In the genomic region with DNA sequence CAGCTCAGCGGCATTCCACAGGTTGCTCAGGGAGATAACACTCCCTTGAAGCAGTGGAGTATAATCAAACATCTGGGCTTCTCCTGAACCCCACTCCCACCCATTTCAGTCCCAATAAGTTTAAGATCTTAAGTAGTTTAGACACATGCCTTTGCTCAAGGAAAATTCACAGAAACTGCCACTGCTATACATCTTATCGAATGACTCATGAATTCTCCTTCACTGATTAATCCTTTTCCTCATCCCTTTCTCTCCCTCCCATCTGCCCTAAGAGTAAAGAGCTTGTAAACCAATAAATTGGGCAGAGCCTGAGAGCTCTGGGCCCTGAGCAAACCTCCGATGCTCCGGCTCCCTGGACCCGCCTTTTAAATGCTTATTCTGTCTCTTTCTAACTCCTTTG, we compare ENCODE assay signal across 17 cellular contexts. TPM values are rescaled to one million over a fixed set of nuclear protein-coding genes. Genes with fewer than 3 reads are reported as not detected.
A peak's percentile ranks its signal among the peaks of the same experiment; 100 is the strongest.
DNase-seq lines count a peak whose midpoint lies in the region; ATAC-seq, FAIRE-seq and TF ChIP-seq lines count a peak whose summit lies in the region.
"Had no signal": no experiment of that assay in that cellular context is flagged by ENCODE, and none has a peak within 500 bp of the region (broad histone marks: within the 10 kb centered on the region; RNA-seq: fewer than 3 reads in every experiment).

No MANE protein-coding gene starts in this region.

- H3K27ac ChIP-seq in right atrium auricular region, result no peak overlapping the region
- H3K27ac ChIP-seq: SJCRH30 had no signal

- no peak for TF ChIP-seq POLR2A in H54 (IDR thresholded peaks at IDR 0.05; ENCODE audit: low read depth, low read length)
- TF ChIP-seq POLR2A in lower leg skin (IDR thresholded peaks at IDR 0.05), result no peak

- H3K9me3 ChIP-seq in right atrium auricular region, result peaks cover 0 to 19% of the 10 kb centered on the region in 2 donors
- H3K9me3 ChIP-seq: BE2C, SJCRH30 had no signal

- intact Hi-C loops in lower leg skin (cut with DNase I; ENCODE audit: low total_unique reads), result no loop called here

- H3K36me3 ChIP-seq in bronchial epithelial cell (ENCODE audit: control insufficient read depth, insufficient read depth, low read length) (no peaks in the 10 kb centered on the region), right atrium auricular region (no peaks in the 10 kb centered on the region)
- H3K36me3 ChIP-seq: BE2C, SJCRH30 had no signal

- FAIRE-seq in H54 (lab: Jason Lieb, UNC), result peak; percentile 76
- no peak for FAIRE-seq in bronchial epithelial cell (lab: Jason Lieb, UNC)

- TF ChIP-seq CTCF in bronchial epithelial cell (IDR thresholded peaks at IDR 0.05; ENCODE audit: insufficient read depth, low read length, severe bottlenecking) (no peak), right atrium auricular region (IDR thresholded peaks at IDR 0.05) (no peak), lower leg skin (IDR thresholded peaks at IDR 0.05) (no peak)

- H3K4me3 ChIP-seq in bronchial epithelial cell (ENCODE audit: low read depth, low read length) (no peak overlapping the region), right atrium auricular region (no peak overlapping the region), lower leg skin (ENCODE audit: low read depth, poor library complexity, severe bottlenecking) (no peak overlapping the region)
- H3K4me3 ChIP-seq: SJCRH30 had no signal

- no peaks in the 10 kb centered on the region for H3K27me3 ChIP-seq in bronchial epithelial cell (ENCODE audit: control insufficient read depth, insufficient read depth, low read length)
- H3K27me3 ChIP-seq in right atrium auricular region, result no peaks in the 10 kb centered on the region
- H3K27me3 ChIP-seq: BE2C, SJCRH30 had no signal

- no peaks in the 10 kb centered on the region for H3K4me1 ChIP-seq in right atrium auricular region
- H3K4me1 ChIP-seq: BE2C, SJCRH30 had no signal

- no peak for DNase-seq in H54 (ENCODE audit: insufficient read length, low spot score)
- peak; percentile 82 for DNase-seq in NCI-H226
- peak; percentile 10 for DNase-seq in bronchial epithelial cell (ENCODE audit: low read depth)
- peak; percentile 27 for DNase-seq in kidney tubule cell (ENCODE audit: low spot score)
- DNase-seq in right atrium auricular region (ENCODE audit: low spot score), result no peak
- no peak for DNase-seq in lower leg skin (ENCODE audit: low spot score in 2 of 2)
- DNase-seq: BE2C; CD4-positive, alpha-beta T cell; Kasumi-1; NCI-H187 treated with DMSO at 0.1 percent for 48 hours; NCI-H69; OCI-M1; SJCRH30; SW 1271 had no signal

- ATAC-seq in HG02981 (IDR thresholded peaks at IDR 0.05; ENCODE audit: unreplicated experiment) (no peak), HG03039 (IDR thresholded peaks at IDR 0.05; ENCODE audit: unreplicated experiment) (no peak)
- ATAC-seq: HCT116 had no signal

- 77 to 81% methylated on average over 5 of the region's 5 CpGs for WGBS in lower leg skin, 2 donors

RNA-seq across cellular contexts. Expression of gene VN1R5, which starts 10.2 kb away (rescaled TPM):
- total RNA-seq in bronchial epithelial cell (not detected in 2 replicates), right atrium auricular region (not detected), lower leg skin (not detected)
- total RNA-seq: CD4-positive, alpha-beta T cell; SJCRH30 had no signal

Comparison
In these comparisons a context has a peak if more than half of its experiments do, and no peak if none do; other contexts are left out.
1. DNase-seq: peak in NCI-H226 (single experiment), bronchial epithelial cell (single experiment) and kidney tubule cell (single experiment); none in H54 (single experiment), right atrium auricular region (single experiment) and lower leg skin (0 of 2).